Comparison of ENCODE assay signal across 2 cellular contexts in the genomic region with DNA sequence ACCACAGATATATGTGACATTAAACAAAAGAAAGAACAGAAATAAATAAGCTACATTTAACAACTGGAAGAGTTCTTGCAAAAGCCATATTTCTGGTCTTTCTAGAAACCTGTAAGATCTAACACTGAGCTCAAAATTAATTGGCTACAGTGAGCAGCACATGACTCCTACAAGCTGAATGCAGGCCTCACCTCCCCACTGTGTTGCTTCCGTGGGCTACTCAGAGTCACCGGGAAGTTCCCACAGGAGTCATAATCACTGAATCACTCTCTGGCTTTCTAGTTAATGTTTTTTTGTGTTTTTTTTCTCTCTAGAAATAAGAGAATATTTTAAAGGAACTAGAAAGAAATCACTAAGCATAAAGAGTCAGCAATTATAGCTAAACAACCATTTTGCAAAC.
TF ChIP-seq lines count a peak whose summit lies in the region.

No MANE protein-coding gene starts in this region.

TF ChIP-seq in endothelial cell of umbilical vein, 7 proteins besides CTCF, POLR2A, EP300 and RAD21:
- TF ChIP-seq FOS (IDR thresholded peaks at IDR 0.05; ENCODE audit: borderline replicate concordance, insufficient read depth, low read length) (peak; percentile 72), JUN (IDR thresholded peaks at IDR 0.05; ENCODE audit: borderline replicate concordance, insufficient read depth, insufficient read length, low read depth) (peak; percentile 21), POLR2AphosphoS5 (IDR thresholded peaks at IDR 0.05; ENCODE audit: insufficient read depth, low read depth, low read length) (no peak)
TF ChIP-seq in endothelial cell of umbilical vein: peak in this region for 2.

TF ChIP-seq in HepG2, 621 proteins besides CTCF, POLR2A, EP300 and RAD21:
- TF ChIP-seq AGO2 (optimal IDR thresholded peaks at IDR 0.05; ENCODE audit: low read depth, low read length) (no peak), ZNF431 (CRISPR knock-in tag; IDR thresholded peaks at IDR 0.05; ENCODE audit: borderline replicate concordance, low read depth) (no peak), MIER3 (CRISPR knock-in tag; IDR thresholded peaks at IDR 0.05; ENCODE audit: borderline replicate concordance) (no peak), ZNF883 (CRISPR knock-in tag; IDR thresholded peaks at IDR 0.05; ENCODE audit: not compliant biosample characterization) (no peak), MAFF (IDR thresholded peaks at IDR 0.05; ENCODE audit: low read depth, low read length) (no peak), JDP2 (CRISPR knock-in tag; IDR thresholded peaks at IDR 0.05; ENCODE audit: borderline replicate concordance) (no peak), ARID5B (CRISPR knock-in tag; IDR thresholded peaks at IDR 0.05) (no peak)
